ENCODE assay signal across 3 cellular contexts in genomic region chr16:77131398-77131797, GRCh38.
"Had no signal": no experiment of that assay in that cellular context is flagged by ENCODE, and none has a peak within 500 bp of the region (broad histone marks: within the 10 kb centered on the region; RNA-seq: fewer than 3 reads in every experiment).

No MANE protein-coding gene starts in this region.

- H3K4me3 ChIP-seq: GM12878 had no signal

- ATAC-seq: GM12878 had no signal

- DNase-seq: GDM1, GF-D8 had no signal
